Comparison of ENCODE assay signal across 9 cellular contexts in genomic region chr15:85579957-85580694, GRCh38.
DNase-seq lines count a peak whose midpoint lies in the region; ATAC-seq, FAIRE-seq and TF ChIP-seq lines count a peak whose summit lies in the region.
"Had no signal": no experiment of that assay in that cellular context is flagged by ENCODE, and none has a peak within 500 bp of the region (broad histone marks: within the 10 kb centered on the region; RNA-seq: fewer than 3 reads in every experiment).

No MANE protein-coding gene starts in this region.

- H3K9me1 ChIP-seq in endothelial cell of umbilical vein (replicated peaks; ENCODE audit: control insufficient read depth, extremely low read depth, insufficient read depth, low read length), result no peaks in the 10 kb centered on the region

- no peaks in the 10 kb centered on the region for H3K27me3 ChIP-seq in BLaER1
- no peaks in the 10 kb centered on the region for H3K27me3 ChIP-seq in endothelial cell of umbilical vein (ENCODE audit: control insufficient read depth in 2 of 2, insufficient read depth in 2 of 2, low read length in 2 of 2)

- intact Hi-C loops in endothelial cell of umbilical vein (cut with micrococcal nuclease), result loop anchor here (5.0 to 10.0 kb wide), 4 partner anchors 38 to 285 kb away; no protein-coding TSS in a partner anchor

- H3K4me1 Mint-ChIP-seq in nephron, result peaks cover 77% of the 10 kb centered on the region

- H3K27ac ChIP-seq in BLaER1 (peak overlapping the region; percentile 75), endothelial cell of umbilical vein (ENCODE audit: insufficient read depth, low read depth, low read length) (peak overlapping the region; percentile 91)

- POLR2A ChIA-PET in endothelial cell of umbilical vein (lab: Charles Lee), result no interaction called here

- H4K20me1 ChIP-seq in BLaER1 (no peaks in the 10 kb centered on the region), endothelial cell of umbilical vein (replicated peaks; ENCODE audit: control insufficient read depth, extremely low read depth, insufficient read depth, low read length) (no peaks in the 10 kb centered on the region)

- no peak for TF ChIP-seq POLR2A in NB4 (IDR thresholded peaks at IDR 0.05; ENCODE audit: extremely low read depth, insufficient read length)
- no peak for TF ChIP-seq POLR2A in endothelial cell of umbilical vein (IDR thresholded peaks at IDR 0.05; ENCODE audit: low read depth, low read length)

- H3K4me3 Mint-ChIP-seq in nephron, result peak overlapping the region in 1 of 3 experiments; percentile 55

- peaks cover 23% of the 10 kb centered on the region for H3K79me2 ChIP-seq in endothelial cell of umbilical vein (ENCODE audit: control insufficient read depth, insufficient read depth, low read length)

- H3K27ac Mint-ChIP-seq in nephron, result peak overlapping the region; percentile 69 to 88 (median 73)

- H3K27me3 Mint-ChIP-seq in nephron (ENCODE audit: low read depth), result no peaks in the 10 kb centered on the region

- peaks cover 68% of the 10 kb centered on the region for H3K4me1 ChIP-seq in BLaER1
- H3K4me1 ChIP-seq in endothelial cell of umbilical vein (ENCODE audit: control insufficient read depth, extremely low read depth, insufficient read depth, low read length), result peaks cover 64% of the 10 kb centered on the region

- dilution Hi-C loops in endothelial cell of umbilical vein (cut with MboI; ENCODE audit: extremely low pct_ligation_motif_present, low sequenced_read_pairs), result no loop called here

- no TSS peak for BruUV-seq in endothelial cell of umbilical vein (replicated peaks; lab: Mats Ljungman, UMichigan)

- CTCF ChIA-PET in endothelial cell of umbilical vein (lab: Charles Lee), result interaction anchor here (1.1 to 1.4 kb wide), 3 partner anchors 28 to 283 kb away, joined by 3 to 5 read pairs (median 5); no protein-coding TSS in a partner anchor

- H3K36me3 Mint-ChIP-seq in nephron (ENCODE audit: low read depth), result peaks cover 49% of the 10 kb centered on the region

- DNase-seq in NB4 (ENCODE audit: low read depth) (peak; percentile 12), endothelial cell of umbilical vein (ENCODE audit: low read depth, low spot score) (no peak), activated gamma-delta T cell treated with Interleukin-2 at 50 U/mL for 16 hours (no peak), 8988T (no peak), HPDE6-E6E7 (ENCODE audit: extremely low spot score) (no peak)

- H3K9me3 Mint-ChIP-seq in nephron, result no peaks in the 10 kb centered on the region

- H3K4me3 ChIP-seq in BLaER1 (no peak overlapping the region), NB4 (ENCODE audit: low read depth, low read length) (no peak overlapping the region), endothelial cell of umbilical vein (replicated peaks in 1 of 3; ENCODE audit: insufficient read depth in 1 of 3, low read depth in 1 of 3, low read length in 3 of 3) (no peak overlapping the region)

- peak overlapping the region; percentile 84; the same call in 1 of the 2 replicates for H3K4me2 ChIP-seq in BLaER1
- no peak overlapping the region for H3K4me2 ChIP-seq in endothelial cell of umbilical vein (ENCODE audit: insufficient read depth, low read length)

- TF ChIP-seq CTCF in NB4 (IDR thresholded peaks at IDR 0.05; ENCODE audit: low read depth, low read length) (no peak), endothelial cell of umbilical vein (IDR thresholded peaks at IDR 0.05; ENCODE audit: extremely low read depth in 1 of 2, insufficient read depth in 1 of 2, low read depth in 1 of 2, low read length in 2 of 2) (no peak), nephron (IDR thresholded peaks at IDR 0.05; ENCODE audit: unreplicated experiment in 3 of 3) (no peak)

- ATAC-seq in HG03378 (IDR thresholded peaks at IDR 0.05; ENCODE audit: unreplicated experiment), result no peak

- H3K9me3 ChIP-seq in BLaER1 (no peaks in the 10 kb centered on the region), endothelial cell of umbilical vein (replicated peaks; ENCODE audit: control insufficient read depth, insufficient read depth, low read length) (no peaks in the 10 kb centered on the region)

- no peak overlapping the region for H2AFZ ChIP-seq in endothelial cell of umbilical vein (ENCODE audit: low read depth, low read length)

- no peak for FAIRE-seq in endothelial cell of umbilical vein (lab: Jason Lieb, UNC)
- FAIRE-seq: TTC549 had no signal

- H3K36me3 ChIP-seq in BLaER1, result peaks cover 42% of the 10 kb centered on the region
- H3K36me3 ChIP-seq in endothelial cell of umbilical vein (ENCODE audit: control insufficient read depth in 2 of 2, extremely low read depth in 1 of 2, insufficient read depth in 2 of 2, low read length in 2 of 2), result peaks cover 2 to 3% of the 10 kb centered on the region in 2 experiments

- H3K9ac ChIP-seq in BLaER1, result no peak overlapping the region
- peak overlapping the region; percentile 6 for H3K9ac ChIP-seq in endothelial cell of umbilical vein (replicated peaks; ENCODE audit: extremely low read depth, insufficient read depth, low read length)

TF ChIP-seq in endothelial cell of umbilical vein, 7 proteins besides CTCF, POLR2A, EP300 and RAD21:
- TF ChIP-seq FOS (IDR thresholded peaks at IDR 0.05; ENCODE audit: borderline replicate concordance, insufficient read depth, low read length) (no peak), EZH2 (IDR thresholded peaks at IDR 0.05; ENCODE audit: borderline replicate concordance, low read depth, low read length, severe bottlenecking) (no peak), POLR2AphosphoS5 (IDR thresholded peaks at IDR 0.05; ENCODE audit: insufficient read depth, low read depth, low read length) (no peak), GATA2 (IDR thresholded peaks at IDR 0.05; ENCODE audit: insufficient read depth, insufficient read length, low read depth, low read length) (no peak), JUN (IDR thresholded peaks at IDR 0.05; ENCODE audit: borderline replicate concordance, insufficient read depth, insufficient read length, low read depth) (no peak), MAX (IDR thresholded peaks at IDR 0.05; ENCODE audit: insufficient read depth, insufficient read length) (no peak), MYC (IDR thresholded peaks at IDR 0.05; ENCODE audit: low read depth, low read length) (no peak)
